14 cellular contexts compared by ENCODE assay signal in genomic region chr17:77264617-77265230, GRCh38.
A peak's percentile ranks its signal among the peaks of the same experiment; 100 is the strongest.
DNase-seq lines count a peak whose midpoint lies in the region; ATAC-seq, FAIRE-seq and TF ChIP-seq lines count a peak whose summit lies in the region.
"Had no signal": no experiment of that assay in that cellular context is flagged by ENCODE, and none has a peak within 500 bp of the region (broad histone marks: within the 10 kb centered on the region; RNA-seq: fewer than 3 reads in every experiment).

No MANE protein-coding gene starts in this region.

- no peak overlapping the region for H4K5ac ChIP-seq in IMR-90 (ENCODE audit: low read depth, low read length)

- no peaks in the 10 kb centered on the region for H4K20me1 ChIP-seq in IMR-90 (ENCODE audit: insufficient read depth, low read length)

- no peak for FAIRE-seq in small intestine (lab: Jason Lieb, UNC)
- FAIRE-seq: bronchial epithelial cell, H54 had no signal

- intact Hi-C loops in IMR-90 (cut with micrococcal nuclease), result no loop called here

- DNase-seq in IMR-90, result no peak
- DNase-seq in NCI-H187 (lab: John Stamatoyannopoulos, UW), result peak; percentile 54 to 84
- DNase-seq in NCI-H774 (lab: John Stamatoyannopoulos, UW), result peak; percentile 66
- no peak for DNase-seq in trophoblast cell
- no peak for DNase-seq in omental fat pad (ENCODE audit: low spot score)
- no peak for DNase-seq in small intestine
- DNase-seq: activated B cell treated with CpG ODN at 0.5 μM for 24 hours; activated naive CD8-positive, alpha-beta T cell treated with anti-CD3 and anti-CD28 coated beads, Interleukin-2, amount 50 U/mL, for 24 hours; NCI-H446 treated with DMSO at 0.1 percent for 48 hours had no signal

- no peak overlapping the region for H2BK5ac ChIP-seq in IMR-90 (ENCODE audit: low read depth, low read length, poor library complexity, severe bottlenecking)
- H2BK5ac ChIP-seq in trophoblast cell (ENCODE audit: low read depth, low read length, poor library complexity), result no peak overlapping the region

- TF ChIP-seq CTCF in IMR-90 (conservative IDR thresholded peaks at IDR 0.05; ENCODE audit: low read depth, low read length) (no peak), omental fat pad (IDR thresholded peaks at IDR 0.05) (no peak)

- no peak overlapping the region for H3K4me3 ChIP-seq in IMR-90 (ENCODE audit: insufficient read depth, low read depth, low read length)
- no peak overlapping the region for H3K4me3 ChIP-seq in trophoblast cell (ENCODE audit: low read depth, low read length)
- no peak overlapping the region for H3K4me3 ChIP-seq in small intestine (ENCODE audit: low read depth in 1 of 2, low read length in 2 of 2)
- H3K4me3 ChIP-seq: gastroesophageal sphincter had no signal

- H3K27me3 ChIP-seq in IMR-90 (ENCODE audit: control insufficient read depth, insufficient read depth, low read length) (no peaks in the 10 kb centered on the region), trophoblast cell (ENCODE audit: insufficient read depth, low read length) (no peaks in the 10 kb centered on the region), small intestine (ENCODE audit: control insufficient read depth in 2 of 2, insufficient read depth in 2 of 2, low read length in 2 of 2) (no peaks in the 10 kb centered on the region)
- H3K27me3 ChIP-seq: gastroesophageal sphincter had no signal

- H2BK20ac ChIP-seq in IMR-90 (ENCODE audit: low read depth, low read length), result no peak overlapping the region

- CTCF ChIA-PET in IMR-90 (lab: Yijun Ruan, JAX), result no interaction called here

- TF ChIP-seq POLR2A in IMR-90 (IDR thresholded peaks at IDR 0.05; ENCODE audit: low read depth, low read length), result no peak

- H4K91ac ChIP-seq in IMR-90 (ENCODE audit: insufficient read depth, low read depth, low read length) (no peak overlapping the region), trophoblast cell (ENCODE audit: low read depth, low read length) (no peak overlapping the region)

- peaks cover 4% of the 10 kb centered on the region; the same call in 1 of the 2 replicates for H3K9me1 ChIP-seq in IMR-90 (ENCODE audit: insufficient read depth, low read length)

- no peak overlapping the region for H2AFZ ChIP-seq in IMR-90 (replicated peaks; ENCODE audit: low read length, poor library complexity)
- H2AFZ ChIP-seq in trophoblast cell (ENCODE audit: insufficient read depth, low read length, poor library complexity), result peak overlapping the region; percentile 56

- H2BK120ac ChIP-seq in IMR-90 (ENCODE audit: low read depth, low read length), result no peak overlapping the region
- H2BK120ac ChIP-seq in trophoblast cell (ENCODE audit: insufficient read depth, low read length, poor library complexity), result no peak overlapping the region

- H3K9ac ChIP-seq in IMR-90 (ENCODE audit: low read depth, low read length) (no peak overlapping the region), trophoblast cell (ENCODE audit: low read length) (no peak overlapping the region)

- H3K79me2 ChIP-seq in trophoblast cell (ENCODE audit: control insufficient read depth, insufficient read depth, low read length, poor library complexity), result no peaks in the 10 kb centered on the region

- 55% methylated on average over 9 of the region's 22 CpGs; no CpG with 5 or more reads in 1 of the 2 experiments for WGBS in IMR-90 (ENCODE audit: extremely low coverage in 2 of 2, insufficient read length in 1 of 2), 2 experiments
- no CpG with 5 or more reads among the region's 22 CpGs for WGBS in trophoblast cell (ENCODE audit: extremely low coverage, insufficient coverage, insufficient read length)
- WGBS in small intestine, 3 donors, result 18 to 56% (median 34%) methylated on average over 22 of the region's 22 CpGs

- H3K4ac ChIP-seq in IMR-90 (ENCODE audit: low read depth, low read length), result no peak overlapping the region
- no peak overlapping the region for H3K4ac ChIP-seq in trophoblast cell (ENCODE audit: low read depth, low read length)

- POLR2A ChIA-PET in IMR-90 (lab: Charles Lee; ENCODE audit: unreplicated experiment), result no interaction called here

- no peak for ATAC-seq in IMR-90 (ENCODE audit: low read depth)
- ATAC-seq in HG02763 (IDR thresholded peaks at IDR 0.05; ENCODE audit: unreplicated experiment), result no peak
- ATAC-seq in omental fat pad (ENCODE audit: low FRiP score), result no peak
- ATAC-seq: activated naive CD8-positive, alpha-beta T cell treated with anti-CD3 and anti-CD28 coated beads, Interleukin-2, amount 50 U/mL, for 24 hours; gastroesophageal sphincter; left lobe of liver had no signal

- H3K27ac ChIP-seq in IMR-90 (ENCODE audit: insufficient read depth, low read length) (no peak overlapping the region), trophoblast cell (ENCODE audit: low read depth, low read length) (no peak overlapping the region), small intestine (ENCODE audit: low read depth in 1 of 2, low read length in 1 of 2) (no peak overlapping the region)
- H3K27ac ChIP-seq: gastroesophageal sphincter had no signal

- no peak overlapping the region for H3K4me2 ChIP-seq in IMR-90 (ENCODE audit: low read depth, low read length)
- no peak overlapping the region for H3K4me2 ChIP-seq in trophoblast cell (ENCODE audit: low read length)

- peak overlapping the region; percentile 58 for H2BK12ac ChIP-seq in trophoblast cell (ENCODE audit: low read length)

- H2AK9ac ChIP-seq in IMR-90 (replicated peaks; ENCODE audit: low read depth, low read length, poor library complexity), result no peak overlapping the region

- H3K14ac ChIP-seq in IMR-90 (replicated peaks; ENCODE audit: low read depth, low read length), result no peak overlapping the region
- no peak overlapping the region for H3K14ac ChIP-seq in trophoblast cell (ENCODE audit: low read length)

- H3K4me1 ChIP-seq in IMR-90 (ENCODE audit: control insufficient read depth, insufficient read depth, low read length), result no peaks in the 10 kb centered on the region
- H3K4me1 ChIP-seq in trophoblast cell (ENCODE audit: control insufficient read depth in 1 of 2, insufficient read depth in 2 of 2, low read length in 2 of 2), result peaks cover 3 to 13% of the 10 kb centered on the region in 2 experiments
- H3K4me1 ChIP-seq in small intestine (ENCODE audit: control insufficient read depth in 2 of 2, insufficient read depth in 1 of 2, low read depth in 1 of 2, low read length in 1 of 2), result no peaks in the 10 kb centered on the region
- H3K4me1 ChIP-seq: gastroesophageal sphincter had no signal

- dilution Hi-C loops in IMR-90 (cut with HindIII; ENCODE audit: low sequenced_read_pairs, unreplicated experiment), result no loop called here

- BruUV-seq in IMR-90 (replicated peaks; lab: Mats Ljungman, UMichigan), result no TSS peak

- H3K79me1 ChIP-seq in IMR-90 (ENCODE audit: low read depth in 1 of 2, low read length in 2 of 2), result no peaks in the 10 kb centered on the region
- H3K79me1 ChIP-seq in trophoblast cell (ENCODE audit: low read length), result peaks cover under 1% of the 10 kb centered on the region

- no peak overlapping the region for H2BK15ac ChIP-seq in IMR-90 (ENCODE audit: low read depth, low read length)

- TF ChIP-seq RAD21 in IMR-90 (IDR thresholded peaks at IDR 0.05; ENCODE audit: low read length), result no peak

- H4K12ac ChIP-seq in trophoblast cell (ENCODE audit: low read depth, low read length), result no peak overlapping the region

- no peak overlapping the region for H3K18ac ChIP-seq in IMR-90 (ENCODE audit: low read depth, low read length)
- no peak overlapping the region for H3K18ac ChIP-seq in trophoblast cell (ENCODE audit: low read length)

- H2AK5ac ChIP-seq in IMR-90 (ENCODE audit: low read depth, low read length), result no peak overlapping the region
- peak overlapping the region; percentile 45 for H2AK5ac ChIP-seq in trophoblast cell (ENCODE audit: low read length)

- H3K36me3 ChIP-seq in IMR-90 (ENCODE audit: control insufficient read depth, insufficient read depth, low read length) (no peaks in the 10 kb centered on the region), trophoblast cell (ENCODE audit: control insufficient read depth in 1 of 2, insufficient read depth in 2 of 2, low read length in 2 of 2) (no peaks in the 10 kb centered on the region), small intestine (ENCODE audit: control insufficient read depth in 2 of 2, insufficient read depth in 2 of 2, low read length in 2 of 2) (no peaks in the 10 kb centered on the region)
- H3K36me3 ChIP-seq: gastroesophageal sphincter had no signal

- H3K56ac ChIP-seq in IMR-90 (ENCODE audit: extremely low read depth, insufficient read depth, low read length), result no peak overlapping the region

- H3K23ac ChIP-seq in IMR-90 (ENCODE audit: low read depth, low read length) (no peak overlapping the region), trophoblast cell (ENCODE audit: low read length) (no peak overlapping the region)

- H3K9me3 ChIP-seq in IMR-90 (ENCODE audit: control insufficient read depth, insufficient read depth, low read length) (no peaks in the 10 kb centered on the region), trophoblast cell (ENCODE audit: insufficient read depth, low read depth, low read length) (no peaks in the 10 kb centered on the region), small intestine (ENCODE audit: control insufficient read depth, low read depth) (no peaks in the 10 kb centered on the region)
- H3K9me3 ChIP-seq: gastroesophageal sphincter had no signal

- H4K8ac ChIP-seq in IMR-90 (ENCODE audit: low read depth in 2 of 2, low read length in 2 of 2), result no peak overlapping the region
- H4K8ac ChIP-seq in trophoblast cell (ENCODE audit: low read depth, low read length), result no peak overlapping the region

- in situ Hi-C loops in IMR-90 (cut with MboI; ENCODE audit: low sequenced_read_pairs), result no loop called here

TF ChIP-seq in IMR-90, 13 proteins besides CTCF, POLR2A, EP300 and RAD21:
- no peak for TF ChIP-seq MAFK (IDR thresholded peaks at IDR 0.05; ENCODE audit: low read depth, low read length)
- TF ChIP-seq USF2 (IDR thresholded peaks at IDR 0.05; ENCODE audit: low read depth, low read length), result no peak
- TF ChIP-seq CEBPB (IDR thresholded peaks at IDR 0.05; ENCODE audit: low read depth, low read length), result peak; percentile 66
- TF ChIP-seq CHD1 (IDR thresholded peaks at IDR 0.05; ENCODE audit: low read depth, low read length), result no peak
- TF ChIP-seq MAZ (IDR thresholded peaks at IDR 0.05; ENCODE audit: borderline replicate concordance, low read depth, low read length), result no peak

Comparison
In these comparisons a context has a peak if more than half of its experiments do, and no peak if none do; other contexts are left out.
1. DNase-seq: peak in NCI-H187 (2 of 2) and NCI-H774 (single experiment); none in IMR-90 (single experiment), trophoblast cell (0 of 2), omental fat pad (single experiment) and small intestine (single experiment).